26 cellular contexts compared by ENCODE assay signal in the genomic region with DNA sequence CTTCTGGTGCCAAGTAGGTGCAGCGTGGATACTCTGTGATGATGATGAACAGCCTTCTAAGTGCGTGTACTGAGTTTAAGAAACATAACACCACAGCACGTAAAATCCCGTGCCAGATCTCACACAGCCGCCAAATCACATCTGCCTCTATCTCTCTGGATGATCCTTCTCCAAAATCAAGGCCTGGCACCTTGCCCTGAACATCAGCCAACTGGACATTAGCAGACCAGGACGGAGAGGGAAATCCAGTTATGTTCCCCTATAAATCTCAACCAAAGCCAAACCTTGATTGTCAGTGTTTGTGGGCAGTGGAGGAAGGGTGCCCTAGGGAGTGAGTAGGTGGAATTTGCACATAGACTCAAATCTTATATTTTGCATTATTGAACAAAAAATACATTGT.
DNase-seq lines count a peak whose midpoint lies in the region; ATAC-seq and TF ChIP-seq lines count a peak whose summit lies in the region.
"Had no signal": no experiment of that assay in that cellular context is flagged by ENCODE, and none has a peak within 500 bp of the region (broad histone marks: within the 10 kb centered on the region; RNA-seq: fewer than 3 reads in every experiment).

No MANE protein-coding gene starts in this region.

- intact Hi-C loops in left ventricle myocardium superior (cut with micrococcal nuclease), result no loop called here
- intact Hi-C loops in Right ventricle myocardium inferior (cut with DNase I), result no loop called here
- intact Hi-C loops in adrenal gland (cut with DNase I), result no loop called here
- intact Hi-C loops in CD8-positive, alpha-beta T cell (cut with DNase I, micrococcal nuclease), result no loop called here

- ATAC-seq in left ventricle myocardium superior (no peak), Right ventricle myocardium inferior (no peak), omental fat pad (ENCODE audit: low FRiP score) (peak; percentile 37)
- ATAC-seq in CD8-positive, alpha-beta T cell, result no peak
- ATAC-seq: activated T-cell treated with anti-CD3 and anti-CD28 coated beads, Interleukin-2, amount 50 U/mL, for 72 hours; heart left ventricle; Panc1; psoas muscle; stimulated activated naive CD8-positive, alpha-beta T cell treated with anti-CD3 and anti-CD28 coated beads, Interleukin-15, Interleukin-2, amounts not matched to agents 100 U/mL and 50 U/mL, for 24 hours had no signal

- no peak for TF ChIP-seq POLR2A in adrenal gland (IDR thresholded peaks at IDR 0.05)

- CTCF ChIA-PET in CD8-positive, alpha-beta T cell (lab: Charles Lee), result no interaction called here

- H3K9me3 Mint-ChIP-seq in CD8-positive, alpha-beta T cell, result no peaks in the 10 kb centered on the region
- H3K9me3 Mint-ChIP-seq: activated T-cell treated with anti-CD3 and anti-CD28 coated beads, Interleukin-2, amount 50 U/mL, for 72 hours had no signal

- peak; percentile 39 for DNase-seq in left ventricle myocardium superior
- no peak for DNase-seq in Right ventricle myocardium inferior (ENCODE audit: missing footprints)
- DNase-seq in adrenal gland, result peak; percentile 64 to 91 (median 84)
- peak; percentile 43 for DNase-seq in omental fat pad (ENCODE audit: low spot score)
- DNase-seq in NCI-H2171 treated with DMSO at 0.1 percent for 48 hours (lab: John Stamatoyannopoulos, UW), result no peak
- DNase-seq in CD8-positive, alpha-beta T cell, result no peak
- DNase-seq in COLO829 (ENCODE audit: low spot score), result no peak
- DNase-seq in HT-29 (ENCODE audit: low spot score), result no peak
- DNase-seq: activated CD4-positive, alpha-beta T cell treated with anti-CD3 and anti-CD28 coated beads, Interleukin-2, amount 50 U/mL, for 4 hours; activated naive CD4-positive, alpha-beta T cell; activated T-cell treated with anti-CD3 and anti-CD28 coated beads, Interleukin-2, amount 50 U/mL, for 72 hours; amygdala; DMS79 treated with DMSO at 0.1 percent for 48 hours; effector memory CD4-positive, alpha-beta T cell; foreskin fibroblast; heart left ventricle; KG1; NCI-H146; NCI-H510A; NK-92 treated with Interleukin-12 subunit alpha and Interleukin-12 subunit beta, amount 100 ng/mL, for 24 hours; stimulated activated naive CD8-positive, alpha-beta T cell treated with anti-CD3 and anti-CD28 coated beads, Interleukin-15, Interleukin-2, amounts not matched to agents 100 U/mL and 50 U/mL, for 24 hours; T-helper 1 cell had no signal

- POLR2A ChIA-PET in CD8-positive, alpha-beta T cell (lab: Charles Lee), result no interaction called here

- peaks cover 9% of the 10 kb centered on the region for H3K27me3 Mint-ChIP-seq in CD8-positive, alpha-beta T cell (ENCODE audit: low read depth)

- no peaks in the 10 kb centered on the region for H3K36me3 Mint-ChIP-seq in CD8-positive, alpha-beta T cell

- no peak overlapping the region for H3K27ac Mint-ChIP-seq in CD8-positive, alpha-beta T cell
- H3K27ac Mint-ChIP-seq: activated T-cell treated with anti-CD3 and anti-CD28 coated beads, Interleukin-2, amount 50 U/mL, for 72 hours had no signal

- TF ChIP-seq CTCF in adrenal gland (IDR thresholded peaks at IDR 0.05) (no peak), omental fat pad (IDR thresholded peaks at IDR 0.05) (no peak)
- no peak for TF ChIP-seq CTCF in CD8-positive, alpha-beta T cell (IDR thresholded peaks at IDR 0.05)

- H3K4me1 Mint-ChIP-seq in CD8-positive, alpha-beta T cell (ENCODE audit: low read depth), result no peaks in the 10 kb centered on the region

- H3K9me3 ChIP-seq in adrenal gland (replicated peaks in 1 of 3), result no peaks in the 10 kb centered on the region
- no peaks in the 10 kb centered on the region for H3K9me3 ChIP-seq in CD8-positive, alpha-beta T cell (ENCODE audit: low read length)
- H3K9me3 ChIP-seq: heart left ventricle, psoas muscle, SJSA1, thoracic aorta had no signal

- H3K4me3 ChIP-seq in adrenal gland, result no peak overlapping the region
- no peak overlapping the region for H3K4me3 ChIP-seq in CD8-positive, alpha-beta T cell (ENCODE audit: low read depth, low read length)
- H3K4me3 ChIP-seq: heart left ventricle, psoas muscle, SJSA1, thoracic aorta had no signal

- peak overlapping the region in 1 of 5 donors; percentile 6 for H3K27ac ChIP-seq in adrenal gland
- H3K27ac ChIP-seq in CD8-positive, alpha-beta T cell (ENCODE audit: low read depth, low read length), result no peak overlapping the region
- H3K27ac ChIP-seq: heart left ventricle, psoas muscle, SJSA1, thoracic aorta had no signal

- no peaks in the 10 kb centered on the region for H3K27me3 ChIP-seq in adrenal gland
- no peaks in the 10 kb centered on the region for H3K27me3 ChIP-seq in CD8-positive, alpha-beta T cell (ENCODE audit: insufficient read depth, low read length)
- H3K27me3 ChIP-seq: heart left ventricle, SJSA1 had no signal

- no peak overlapping the region for H3K4me3 Mint-ChIP-seq in CD8-positive, alpha-beta T cell
- H3K4me3 Mint-ChIP-seq: activated T-cell treated with anti-CD3 and anti-CD28 coated beads, Interleukin-2, amount 50 U/mL, for 72 hours had no signal

- H3K4me1 ChIP-seq in adrenal gland (replicated peaks in 1 of 2), result peaks cover 11 to 15% of the 10 kb centered on the region in 2 donors
- H3K4me1 ChIP-seq in CD8-positive, alpha-beta T cell (ENCODE audit: insufficient read depth, low read length), result no peaks in the 10 kb centered on the region
- H3K4me1 ChIP-seq: psoas muscle, SJSA1 had no signal

- WGBS in adrenal gland, 4 donors, result 14 to 25% (median 19%) methylated on average over 6 of the region's 6 CpGs

- H3K36me3 ChIP-seq in adrenal gland (replicated peaks in 1 of 2), result no peaks in the 10 kb centered on the region
- H3K36me3 ChIP-seq in CD8-positive, alpha-beta T cell (ENCODE audit: insufficient read depth, low read length), result no peaks in the 10 kb centered on the region
- H3K36me3 ChIP-seq: heart left ventricle, SJSA1, thoracic aorta had no signal

Comparison
In these comparisons a context has a peak if more than half of its experiments do, and no peak if none do; other contexts are left out.
1. DNase-seq: peak in left ventricle myocardium superior (single experiment), adrenal gland (7 of 7) and omental fat pad (single experiment); none in Right ventricle myocardium inferior (single experiment), NCI-H2171 treated with DMSO at 0.1 percent for 48 hours (single experiment), CD8-positive, alpha-beta T cell (0 of 7), COLO829 (single experiment) and HT-29 (single experiment).